In the genomic region with DNA sequence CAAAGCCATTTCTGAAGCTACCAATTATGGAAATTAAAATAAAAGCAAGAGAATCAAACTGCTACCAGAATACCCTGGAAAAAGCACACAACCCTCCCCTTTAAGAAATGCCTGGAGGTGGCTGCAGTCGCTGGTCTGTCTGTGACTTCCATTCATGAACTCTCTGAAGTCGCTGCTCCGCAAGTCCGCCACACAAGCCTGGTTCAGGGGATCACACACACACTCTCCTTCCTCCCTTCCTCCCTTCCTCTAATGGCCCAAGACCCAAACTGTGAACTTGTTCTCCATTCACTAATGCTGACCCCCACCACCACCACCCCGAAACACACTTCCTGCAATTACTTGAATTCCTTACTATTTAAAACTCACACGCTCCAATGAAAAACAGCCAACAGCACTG, we compare ENCODE assay signal across 13 cellular contexts. TPM values are rescaled to one million over a fixed set of nuclear protein-coding genes. Genes with fewer than 3 reads are reported as not detected.
A peak's percentile ranks its signal among the peaks of the same experiment; 100 is the strongest.
DNase-seq lines count a peak whose midpoint lies in the region; ATAC-seq and TF ChIP-seq lines count a peak whose summit lies in the region.
"Had no signal": no experiment of that assay in that cellular context is flagged by ENCODE, and none has a peak within 500 bp of the region (broad histone marks: within the 10 kb centered on the region; RNA-seq: fewer than 3 reads in every experiment).

No MANE protein-coding gene starts in this region.

- H3K4me1 ChIP-seq in muscle layer of colon (ENCODE audit: insufficient read depth, low read length) (peaks cover 9% of the 10 kb centered on the region), upper lobe of right lung (no peaks in the 10 kb centered on the region)
- H3K4me1 ChIP-seq: foreskin keratinocyte had no signal

- ATAC-seq in upper lobe of right lung, result peak; percentile 12

- peak overlapping the region; percentile 70 for H3K4me3 ChIP-seq in coronary artery
- H3K4me3 ChIP-seq in muscle layer of colon (ENCODE audit: low read depth in 1 of 2, low read length in 2 of 2), result peak overlapping the region; percentile 59 to 81
- H3K4me3 ChIP-seq in upper lobe of right lung, result peak overlapping the region; percentile 54

- H3K27me3 ChIP-seq in muscle layer of colon (ENCODE audit: control insufficient read depth in 1 of 2, insufficient read depth in 2 of 2, low read length in 2 of 2) (no peaks in the 10 kb centered on the region), upper lobe of right lung (no peaks in the 10 kb centered on the region)

- no peak for TF ChIP-seq CTCF in coronary artery (IDR thresholded peaks at IDR 0.05)
- TF ChIP-seq CTCF in upper lobe of right lung (IDR thresholded peaks at IDR 0.05), result no peak

- peak; percentile 60 for DNase-seq in NCI-H510A treated with DMSO at 0.1 percent for 48 hours (lab: John Stamatoyannopoulos, UW)
- DNase-seq in NCI-H510A (lab: John Stamatoyannopoulos, UW), result no peak
- DNase-seq in coronary artery (ENCODE audit: low spot score), result no peak
- no peak for DNase-seq in upper lobe of right lung
- no peak for DNase-seq in HK-2 (ENCODE audit: unreplicated experiment)
- no peak for DNase-seq in NK-92 treated with Interleukin-12 subunit alpha and Interleukin-12 subunit beta, amount 100 ng/mL, for 24 hours (lab: John Stamatoyannopoulos, UW)
- DNase-seq in A172 (ENCODE audit: low spot score), result no peak
- DNase-seq: activated naive CD4-positive, alpha-beta T cell; stimulated activated CD4-positive, alpha-beta T cell treated with anti-CD3 and anti-CD28 coated beads, Interleukin-2, amount 100 ng/mL, for 24 hours had no signal

- H3K9ac ChIP-seq in muscle layer of colon (ENCODE audit: low read length), result peak overlapping the region; percentile 84

- intact Hi-C loops in upper lobe of right lung (cut with DNase I), result no loop called here

- peak overlapping the region; percentile 48 to 74 for H3K27ac ChIP-seq in coronary artery
- peak overlapping the region; percentile 54 for H3K27ac ChIP-seq in muscle layer of colon (ENCODE audit: low read depth, low read length)
- peak overlapping the region; percentile 72 for H3K27ac ChIP-seq in upper lobe of right lung
- H3K27ac ChIP-seq: foreskin keratinocyte had no signal

- H3K9me3 ChIP-seq in muscle layer of colon (ENCODE audit: low read length), result no peaks in the 10 kb centered on the region
- no peaks in the 10 kb centered on the region for H3K9me3 ChIP-seq in upper lobe of right lung

- H3K36me3 ChIP-seq in muscle layer of colon (ENCODE audit: insufficient read depth, low read length), result no peaks in the 10 kb centered on the region
- H3K36me3 ChIP-seq in upper lobe of right lung, result no peaks in the 10 kb centered on the region

RNA-seq across cellular contexts. Expression of a gene that starts 1.0 kb away (rescaled TPM):
- total RNA-seq in upper lobe of right lung, result 170 TPM
- not detected in 2 replicates for total RNA-seq in A172 (2014; rRNA removed; shearing (Covaris generic))
- total RNA-seq: foreskin keratinocyte; M059J; T-helper 2 cell treated with Interferon-gamma antibody and Interleukin-4, amounts not matched to agents 100 ng/mL and 5 ng/mL, for 36 hours had no signal

Comparison
In these comparisons a context has a peak if more than half of its experiments do, and no peak if none do; other contexts are left out.
1. RNA of a gene that starts 1.0 kb away (total RNA-seq): 170 TPM in upper lobe of right lung (single experiment); not detected in A172; every median in the first group is over 100 times any median in the second.
2. Peak in every context shown above with its lines, with median percentiles within 50 percentile points of each other: H3K27ac ChIP-seq and H3K4me3 ChIP-seq.